Comparison of ENCODE assay signal across 19 cellular contexts in the genomic region with DNA sequence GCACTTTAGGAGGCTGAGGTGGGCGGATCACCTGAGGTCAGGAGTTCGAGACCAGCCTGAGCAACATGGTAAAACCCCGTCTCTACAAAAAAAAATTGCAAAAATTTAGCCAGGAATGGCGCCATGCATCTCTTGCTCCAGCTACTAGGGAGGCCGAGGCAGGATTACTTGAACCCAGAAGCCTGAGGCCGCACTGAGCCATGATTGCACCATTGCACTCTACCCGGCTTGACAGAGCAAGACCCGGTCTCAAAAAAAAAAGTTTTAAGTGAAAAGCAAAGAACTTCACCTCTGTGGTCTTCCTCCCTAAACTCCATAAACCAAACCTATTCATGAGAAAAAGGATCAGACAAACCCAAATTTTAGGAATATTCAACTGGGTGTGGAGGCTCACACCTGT. TPM values are rescaled to one million over a fixed set of nuclear protein-coding genes. Genes with fewer than 3 reads are reported as not detected.
"Had no signal": no experiment of that assay in that cellular context is flagged by ENCODE, and none has a peak within 500 bp of the region (broad histone marks: within the 10 kb centered on the region; RNA-seq: fewer than 3 reads in every experiment).

No MANE protein-coding gene starts in this region.

- H3K4me3 Mint-ChIP-seq: naive thymus-derived CD4-positive, alpha-beta T cell; nephron progenitor cell had no signal

- H3K9me3 Mint-ChIP-seq: naive thymus-derived CD4-positive, alpha-beta T cell; nephron progenitor cell had no signal

- H3K27ac ChIP-seq: coronary artery, hepatocyte, neutrophil had no signal

- H3K27me3 ChIP-seq: hepatocyte, neutrophil had no signal

- H2AFZ ChIP-seq: hepatocyte had no signal

- H3K4me3 ChIP-seq: coronary artery, hepatocyte, lung had no signal

- H3K4me2 ChIP-seq: hepatocyte had no signal

- H3K9me3 ChIP-seq: neutrophil had no signal

- DNase-seq: effector CD4-positive, alpha-beta T cell; foreskin melanocyte; left ventricle myocardium superior; mesenchymal stem cell; naive thymus-derived CD4-positive, alpha-beta T cell; nephron progenitor cell; stimulated activated CD4-positive, alpha-beta T cell treated with anti-CD3 and anti-CD28 coated beads, Interleukin-2, amount 100 ng/mL, for 24 hours; stimulated activated CD4-positive, alpha-beta T cell treated with anti-CD3 and anti-CD28 coated beads, Interleukin-4, amount 100 ng/mL, for 4 hours; stimulated activated naive CD4-positive, alpha-beta T cell treated with Interleukin-2 at 50 U/mL for 16 hours; trophoblast cell had no signal

- ATAC-seq: left colon; left ventricle myocardium superior; naive thymus-derived CD4-positive, alpha-beta T cell; sciatic nerve had no signal

- H3K27me3 Mint-ChIP-seq: naive thymus-derived CD4-positive, alpha-beta T cell had no signal

- H3K27ac Mint-ChIP-seq: nephron progenitor cell had no signal

RNA-seq across cellular contexts. Expression of a gene that starts 26.5 kb away (rescaled TPM):
- total RNA-seq: kidney epithelial cell, left colon, left ventricle myocardium superior, lung, osteoblast, pulmonary artery endothelial cell, sciatic nerve had no signal
- polyA plus RNA-seq: naive thymus-derived CD4-positive, alpha-beta T cell had no signal

RNA-seq across cellular contexts. Expression of a gene that starts 34.2 kb away (rescaled TPM):
- total RNA-seq: hepatocyte, osteoblast had no signal
